Comparison of ENCODE assay signal across 1 cellular context in genomic region chr9:111603041-111603440, GRCh38.
TF ChIP-seq lines count a peak whose summit lies in the region.

No MANE protein-coding gene starts in this region.

TF ChIP-seq in A549, 52 proteins besides CTCF, POLR2A, EP300 and RAD21:
- TF ChIP-seq EHMT2 (IDR thresholded peaks at IDR 0.05; ENCODE audit: low read depth) = no peak
- TF ChIP-seq FOSL2 (IDR thresholded peaks at IDR 0.05) = no peak
- no peak for TF ChIP-seq FOSL2 (CRISPR knock-in tag; IDR thresholded peaks at IDR 0.05)
- TF ChIP-seq HEYL (CRISPR knock-in tag; IDR thresholded peaks at IDR 0.05) = no peak
- TF ChIP-seq NPAS2 (CRISPR knock-in tag; IDR thresholded peaks at IDR 0.05; ENCODE audit: borderline replicate concordance) = no peak
- no peak for TF ChIP-seq ZNF302 (CRISPR knock-in tag; IDR thresholded peaks at IDR 0.05)
- TF ChIP-seq RCOR1 (IDR thresholded peaks at IDR 0.05; ENCODE audit: low read depth, low read length) = no peak
- TF ChIP-seq E2F6 (IDR thresholded peaks at IDR 0.05; ENCODE audit: borderline replicate concordance, low read depth) = no peak
- TF ChIP-seq CHD2 (IDR thresholded peaks at IDR 0.05; ENCODE audit: low read length, partially characterized antibody) = no peak
- TF ChIP-seq ZC3H11A (IDR thresholded peaks at IDR 0.05) = no peak
- no peak for TF ChIP-seq TP53 (CRISPR knock-in tag; IDR thresholded peaks at IDR 0.05)
- TF ChIP-seq FOSB (CRISPR knock-in tag; IDR thresholded peaks at IDR 0.05) = no peak
- no peak for TF ChIP-seq KDM5A (IDR thresholded peaks at IDR 0.05)
- no peak for TF ChIP-seq CEBPB (IDR thresholded peaks at IDR 0.05)
- no peak for TF ChIP-seq TFCP2L1 (CRISPR knock-in tag; IDR thresholded peaks at IDR 0.05)
- no peak for TF ChIP-seq RARB (CRISPR knock-in tag; IDR thresholded peaks at IDR 0.05)
